In the genomic region with DNA sequence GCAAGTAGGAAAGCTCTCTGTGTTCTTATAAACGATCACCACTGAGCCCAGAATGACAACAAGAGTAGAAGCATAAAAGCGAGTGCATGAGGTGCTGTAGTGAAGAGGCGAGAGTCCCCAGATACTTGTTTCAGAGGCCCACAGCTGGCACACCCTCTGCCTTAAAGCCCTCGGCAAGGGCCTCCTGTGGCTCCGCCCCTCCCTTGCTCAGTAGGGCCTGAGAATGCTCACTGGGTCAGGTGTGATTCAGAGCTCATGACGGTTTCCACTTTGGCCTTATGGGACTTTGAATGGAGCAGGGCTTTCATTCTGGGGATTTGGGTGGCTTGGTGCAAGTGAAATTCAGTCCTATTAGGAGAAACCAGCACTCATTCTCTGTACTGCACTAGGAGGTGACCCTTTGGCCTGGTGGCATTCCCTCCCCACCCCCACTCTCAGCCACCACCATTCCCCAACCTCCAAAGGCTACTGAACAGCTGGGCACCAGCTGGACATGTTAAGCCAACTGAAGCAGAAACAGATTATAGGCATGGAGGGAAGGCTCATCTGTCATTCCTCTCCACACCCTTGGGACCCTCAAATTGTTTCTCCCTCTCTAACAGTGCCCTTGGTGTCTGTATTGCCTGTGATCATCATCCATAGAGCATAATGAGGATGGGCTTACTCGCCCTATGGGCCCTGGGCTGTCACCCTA, we compare ENCODE assay signal across 20 cellular contexts.
DNase-seq lines count a peak whose midpoint lies in the region; ATAC-seq and TF ChIP-seq lines count a peak whose summit lies in the region.
"Had no signal": no experiment of that assay in that cellular context is flagged by ENCODE, and none has a peak within 500 bp of the region (broad histone marks: within the 10 kb centered on the region; RNA-seq: fewer than 3 reads in every experiment).

No MANE protein-coding gene starts in this region.

- peaks cover 0 to 13% (median 0%) of the 10 kb centered on the region in 12 donors for H3K4me1 ChIP-seq in heart left ventricle
- H3K4me1 ChIP-seq in HAP-1 = no peaks in the 10 kb centered on the region
- H3K4me1 ChIP-seq: lower lobe of right lung, vagina had no signal

- H3K27ac ChIP-seq in heart left ventricle = peak overlapping the region in 3 of 12 donors; percentile 7 to 37 (median 35)
- H3K27ac ChIP-seq: brain microvascular endothelial cell, lower lobe of right lung, vagina had no signal

- no peak for TF ChIP-seq POLR2A in heart left ventricle (IDR thresholded peaks at IDR 0.05)

- DNase-seq in heart left ventricle (no peak), Right ventricle myocardium superior (no peak), NCI-H82 treated with DMSO at 0.1 percent for 48 hours (lab: John Stamatoyannopoulos, UW; ENCODE audit: unreplicated experiment) (peak; percentile 13), left colon (no peak), HAP-1 (ENCODE audit: low spot score in 2 of 2) (no peak)
- DNase-seq in activated CD4-positive, alpha-beta T cell treated with anti-CD3 and anti-CD28 coated beads, Interleukin-2, amount 50 U/mL, for 1 hour = no peak
- DNase-seq: activated CD4-positive, alpha-beta T cell treated with anti-CD3 and anti-CD28 coated beads, Interleukin-2, amount 50 U/mL, for 4 hours; activated gamma-delta T cell; brain microvascular endothelial cell; CD4-positive, CD25-positive, alpha-beta regulatory T cell; Karpas-422; lower lobe of right lung; NCI-H1048; NCI-H2081 treated with DMSO at 0.1 percent for 48 hours; occipital lobe; SIG-M5; T-helper 1 cell had no signal

- in situ Hi-C loops in HAP-1 (cut with MboI; ENCODE audit: low sequenced_read_pairs) = no loop called here

- H3K27me3 ChIP-seq in heart left ventricle (no peaks in the 10 kb centered on the region), HAP-1 (ENCODE audit: low read depth) (no peaks in the 10 kb centered on the region)
- H3K27me3 ChIP-seq: vagina had no signal

- peaks cover 0 to 94% (median 27%) of the 10 kb centered on the region in 9 donors for H3K36me3 ChIP-seq in heart left ventricle
- H3K36me3 ChIP-seq in HAP-1 (replicated peaks) = no peaks in the 10 kb centered on the region
- H3K36me3 ChIP-seq: brain microvascular endothelial cell had no signal

- ATAC-seq in heart left ventricle (peak in 3 of 4 donors; percentile 30 to 58 (median 40)), Right ventricle myocardium superior (ENCODE audit: poor library complexity) (no peak), left colon (peak; percentile 51), HG02884 (IDR thresholded peaks at IDR 0.05; ENCODE audit: unreplicated experiment) (no peak), HG03196 (IDR thresholded peaks at IDR 0.05; ENCODE audit: unreplicated experiment) (no peak)
- ATAC-seq: lower lobe of right lung had no signal

- intact Hi-C loops in heart left ventricle (cut with DNase I) = no loop called here
- intact Hi-C loops in Right ventricle myocardium superior (cut with DNase I) = no loop called here
- intact Hi-C loops in left colon (cut with DNase I, micrococcal nuclease) = no loop called here

- TF ChIP-seq CTCF in heart left ventricle (IDR thresholded peaks at IDR 0.05) = no peak

- H3K4me3 ChIP-seq in heart left ventricle = no peak overlapping the region
- H3K4me3 ChIP-seq in HAP-1 = no peak overlapping the region
- H3K4me3 ChIP-seq: lower lobe of right lung, vagina had no signal

- H3K9me3 ChIP-seq in heart left ventricle (no peaks in the 10 kb centered on the region), HAP-1 (no peaks in the 10 kb centered on the region)
- H3K9me3 ChIP-seq: lower lobe of right lung, vagina had no signal

- whole genome bisulfite sequencing in heart left ventricle, 4 donors = 82 to 88% (median 87%) methylated on average over 7 of the region's 7 CpGs

Comparison
In these comparisons a context has a peak if more than half of its experiments do, and no peak if none do; other contexts are left out.
1. ATAC-seq: peak in heart left ventricle (3 of 4) and left colon (single experiment); none in Right ventricle myocardium superior (single experiment), HG02884 (single experiment) and HG03196 (single experiment).